12 cellular contexts compared by ENCODE assay signal in genomic region chr16:87828071-87828971, GRCh38. TPM values are rescaled to one million over a fixed set of nuclear protein-coding genes. Genes with fewer than 3 reads are reported as not detected.
DNase-seq lines count a peak whose midpoint lies in the region; ATAC-seq and TF ChIP-seq lines count a peak whose summit lies in the region.
"Had no signal": no experiment of that assay in that cellular context is flagged by ENCODE, and none has a peak within 500 bp of the region (broad histone marks: within the 10 kb centered on the region; RNA-seq: fewer than 3 reads in every experiment).

No MANE protein-coding gene starts in this region.

- no peaks in the 10 kb centered on the region for H3K9me3 Mint-ChIP-seq in activated naive CD4-positive, alpha-beta T cell treated with anti-CD3 and anti-CD28 coated beads, Interleukin-2, amount 10 ng/mL, durations not matched to agents 7 days and 5 days
- H3K9me3 Mint-ChIP-seq in activated T-helper 17 cell treated with anti-CD3 and anti-CD28 coated beads, Interleukin-2, amount 50 U/mL, for 72 hours = no peaks in the 10 kb centered on the region
- H3K9me3 Mint-ChIP-seq in natural killer cell treated with Interleukin-12 subunit alpha and Interleukin-12 subunit beta and Interleukin-15 and Interleukin-18, amount 100 ng/mL, for 72 hours = no peaks in the 10 kb centered on the region

- no peaks in the 10 kb centered on the region for H3K9me3 ChIP-seq in PC-3 (ENCODE audit: low read length)

- peak; percentile 25 for ATAC-seq in activated T-helper 17 cell treated with anti-CD3 and anti-CD28 coated beads, Interleukin-2, amount 50 U/mL, for 72 hours (replicated peaks)
- no peak for ATAC-seq in natural killer cell treated with Interleukin-12 subunit alpha and Interleukin-12 subunit beta and Interleukin-15 and Interleukin-18, amount 100 ng/mL, for 72 hours
- ATAC-seq in PC-3 = no peak

- POLR2A ChIA-PET in PC-3 (lab: Charles Lee; ENCODE audit: unreplicated experiment) = no interaction called here

- no peak for TF ChIP-seq CTCF in PC-3 (conservative IDR thresholded peaks at IDR 0.05; ENCODE audit: low read depth, low read length)

- no peaks in the 10 kb centered on the region for H3K4me1 Mint-ChIP-seq in activated naive CD4-positive, alpha-beta T cell treated with anti-CD3 and anti-CD28 coated beads, Interleukin-2, amount 10 ng/mL, durations not matched to agents 7 days and 5 days
- H3K4me1 Mint-ChIP-seq in activated T-helper 17 cell treated with anti-CD3 and anti-CD28 coated beads, Interleukin-2, amount 50 U/mL, for 72 hours = no peaks in the 10 kb centered on the region
- no peaks in the 10 kb centered on the region for H3K4me1 Mint-ChIP-seq in natural killer cell treated with Interleukin-12 subunit alpha and Interleukin-12 subunit beta and Interleukin-15 and Interleukin-18, amount 100 ng/mL, for 72 hours (ENCODE audit: low read depth in 2 of 2)
- H3K4me1 Mint-ChIP-seq: CD4-positive, CD25-positive, alpha-beta regulatory T cell had no signal

- H3K36me3 Mint-ChIP-seq in activated naive CD4-positive, alpha-beta T cell treated with anti-CD3 and anti-CD28 coated beads, Interleukin-2, amount 10 ng/mL, durations not matched to agents 7 days and 5 days = peaks cover 19% of the 10 kb centered on the region
- H3K36me3 Mint-ChIP-seq in activated T-helper 17 cell treated with anti-CD3 and anti-CD28 coated beads, Interleukin-2, amount 50 U/mL, for 72 hours (ENCODE audit: low read depth) = peaks cover 39% of the 10 kb centered on the region
- H3K36me3 Mint-ChIP-seq in natural killer cell treated with Interleukin-12 subunit alpha and Interleukin-12 subunit beta and Interleukin-15 and Interleukin-18, amount 100 ng/mL, for 72 hours = no peaks in the 10 kb centered on the region

- no peak overlapping the region for H3K4me2 ChIP-seq in PC-3 (ENCODE audit: low read length)
- H3K4me2 ChIP-seq: PC-9 had no signal

- H3K4me3 ChIP-seq in PC-3 (ENCODE audit: low read length) = no peak overlapping the region
- H3K4me3 ChIP-seq: PC-9 had no signal

- no peaks in the 10 kb centered on the region for H4K20me1 ChIP-seq in PC-3 (ENCODE audit: low read length)

- no peaks in the 10 kb centered on the region for H3K79me2 ChIP-seq in PC-3 (ENCODE audit: low read length)

- H3K4me3 Mint-ChIP-seq in activated naive CD4-positive, alpha-beta T cell treated with anti-CD3 and anti-CD28 coated beads, Interleukin-2, amount 10 ng/mL, durations not matched to agents 7 days and 5 days = no peak overlapping the region
- no peak overlapping the region for H3K4me3 Mint-ChIP-seq in activated T-helper 17 cell treated with anti-CD3 and anti-CD28 coated beads, Interleukin-2, amount 50 U/mL, for 72 hours
- no peak overlapping the region for H3K4me3 Mint-ChIP-seq in natural killer cell treated with Interleukin-12 subunit alpha and Interleukin-12 subunit beta and Interleukin-15 and Interleukin-18, amount 100 ng/mL, for 72 hours

- peaks cover 11% of the 10 kb centered on the region for H3K27me3 Mint-ChIP-seq in activated naive CD4-positive, alpha-beta T cell treated with anti-CD3 and anti-CD28 coated beads, Interleukin-2, amount 10 ng/mL, durations not matched to agents 7 days and 5 days
- H3K27me3 Mint-ChIP-seq in activated T-helper 17 cell treated with anti-CD3 and anti-CD28 coated beads, Interleukin-2, amount 50 U/mL, for 72 hours = no peaks in the 10 kb centered on the region
- H3K27me3 Mint-ChIP-seq in natural killer cell treated with Interleukin-12 subunit alpha and Interleukin-12 subunit beta and Interleukin-15 and Interleukin-18, amount 100 ng/mL, for 72 hours = no peaks in the 10 kb centered on the region
- H3K27me3 Mint-ChIP-seq: CD4-positive, CD25-positive, alpha-beta regulatory T cell had no signal

- DNase-seq in activated naive CD4-positive, alpha-beta T cell treated with anti-CD3 and anti-CD28 coated beads, Interleukin-2, amount 10 ng/mL, durations not matched to agents 7 days and 5 days = no peak
- DNase-seq in activated naive CD4-positive, alpha-beta T cell treated with Interleukin-2 at 50 U/mL for 16 hours = no peak
- DNase-seq in NCI-H345 treated with DMSO at 0.1 percent for 48 hours (lab: John Stamatoyannopoulos, UW; ENCODE audit: unreplicated experiment) (peak; percentile 28), SW480 (ENCODE audit: low spot score) (no peak), PC-3 (no peak)
- DNase-seq in stimulated activated CD8-positive, alpha-beta memory T cell treated with anti-CD3 and anti-CD28 coated beads, Interleukin-12 subunit alpha, Interleukin-12 subunit beta, amount 100 ng/mL, for 4 hours (ENCODE audit: low read depth) = peak; percentile 12
- DNase-seq in natural killer cell treated with Interleukin-12 subunit alpha and Interleukin-12 subunit beta and Interleukin-15 and Interleukin-18, amount 100 ng/mL, for 72 hours (ENCODE audit: low spot score) = no peak
- DNase-seq: activated CD4-positive, CD25-positive, alpha-beta regulatory T cell; CD4-positive, CD25-positive, alpha-beta regulatory T cell; kidney had no signal

- no peaks in the 10 kb centered on the region for H3K27me3 ChIP-seq in PC-3 (ENCODE audit: low read length)

- H3K4me1 ChIP-seq in PC-3 (ENCODE audit: insufficient read depth, low read length) = no peaks in the 10 kb centered on the region

- peaks cover 5% of the 10 kb centered on the region; the same call in 1 of the 2 replicates for H3K36me3 ChIP-seq in PC-3 (ENCODE audit: low read depth, low read length)

- CTCF ChIA-PET in activated naive CD4-positive, alpha-beta T cell treated with anti-CD3 and anti-CD28 coated beads, Interleukin-2, amount 10 ng/mL, durations not matched to agents 7 days and 5 days (lab: Charles Lee) = interaction anchor here (0.8 to 1.4 kb wide), 3 partner anchors 21 to 49 kb away, joined by 3 to 4 read pairs (median 4); no protein-coding TSS in a partner anchor
- CTCF ChIA-PET in PC-3 (lab: Charles Lee) = interaction anchor here (1.0 kb wide), 1 partner anchor 49 kb away, joined by 4 read pairs; no protein-coding TSS in a partner anchor

- H3K27ac Mint-ChIP-seq in activated naive CD4-positive, alpha-beta T cell treated with anti-CD3 and anti-CD28 coated beads, Interleukin-2, amount 10 ng/mL, durations not matched to agents 7 days and 5 days = peak overlapping the region; percentile 19
- H3K27ac Mint-ChIP-seq in activated T-helper 17 cell treated with anti-CD3 and anti-CD28 coated beads, Interleukin-2, amount 50 U/mL, for 72 hours = peak overlapping the region; percentile 74
- no peak overlapping the region for H3K27ac Mint-ChIP-seq in natural killer cell treated with Interleukin-12 subunit alpha and Interleukin-12 subunit beta and Interleukin-15 and Interleukin-18, amount 100 ng/mL, for 72 hours

- no peaks in the 10 kb centered on the region for H3K9me2 ChIP-seq in PC-3 (replicated peaks; ENCODE audit: low read length)

- no peaks in the 10 kb centered on the region for H3F3A ChIP-seq in PC-3 (ENCODE audit: low read length, unreplicated experiment)

- BruUV-seq in PC-3 (replicated peaks; lab: Mats Ljungman, UMichigan) = no TSS peak

- no peak overlapping the region for H2AFZ ChIP-seq in PC-3 (ENCODE audit: low read length)
- H2AFZ ChIP-seq: PC-9 had no signal

- intact Hi-C loops in PC-3 (cut with micrococcal nuclease) = no loop called here

- no peak overlapping the region for H3K9ac ChIP-seq in PC-3 (ENCODE audit: low read length)

- H3K27ac ChIP-seq in PC-3 (ENCODE audit: low read length) = no peak overlapping the region
- H3K27ac ChIP-seq: PC-9 had no signal

RNA-seq across cellular contexts. Expression of gene SLC7A5, which starts 41.0 kb away (rescaled TPM):
- total RNA-seq in activated T-helper 17 cell treated with anti-CD3 and anti-CD28 coated beads, Interleukin-2, amount 50 U/mL, for 72 hours = 100 to 1,000 TPM; 130 to 233 TPM
- 100 to 1,000 TPM; 142 to 348 TPM for total RNA-seq in natural killer cell treated with Interleukin-12 subunit alpha and Interleukin-12 subunit beta and Interleukin-15 and Interleukin-18, amount 100 ng/mL, for 72 hours
- total RNA-seq in PC-3 (2014; rRNA removed) = 93.2 and 118 TPM in 2 replicates

Comparison
In these comparisons a context has a peak if more than half of its experiments do, and no peak if none do; other contexts are left out.
1. DNase-seq: peak in NCI-H345 treated with DMSO at 0.1 percent for 48 hours (single experiment) and stimulated activated CD8-positive, alpha-beta memory T cell treated with anti-CD3 and anti-CD28 coated beads, Interleukin-12 subunit alpha, Interleukin-12 subunit beta, amount 100 ng/mL, for 4 hours (single experiment); none in activated naive CD4-positive, alpha-beta T cell treated with anti-CD3 and anti-CD28 coated beads, Interleukin-2, amount 10 ng/mL, durations not matched to agents 7 days and 5 days (single experiment), activated naive CD4-positive, alpha-beta T cell treated with Interleukin-2 at 50 U/mL for 16 hours (single experiment), natural killer cell treated with Interleukin-12 subunit alpha and Interleukin-12 subunit beta and Interleukin-15 and Interleukin-18, amount 100 ng/mL, for 72 hours (single experiment), SW480 (single experiment) and PC-3 (single experiment).
2. H3K27ac Mint-ChIP-seq: peak in activated naive CD4-positive, alpha-beta T cell treated with anti-CD3 and anti-CD28 coated beads, Interleukin-2, amount 10 ng/mL, durations not matched to agents 7 days and 5 days (single experiment) and activated T-helper 17 cell treated with anti-CD3 and anti-CD28 coated beads, Interleukin-2, amount 50 U/mL, for 72 hours (single experiment); none in natural killer cell treated with Interleukin-12 subunit alpha and Interleukin-12 subunit beta and Interleukin-15 and Interleukin-18, amount 100 ng/mL, for 72 hours (0 of 2).